ENCODE assay signal across 7 cellular contexts in the genomic region with DNA sequence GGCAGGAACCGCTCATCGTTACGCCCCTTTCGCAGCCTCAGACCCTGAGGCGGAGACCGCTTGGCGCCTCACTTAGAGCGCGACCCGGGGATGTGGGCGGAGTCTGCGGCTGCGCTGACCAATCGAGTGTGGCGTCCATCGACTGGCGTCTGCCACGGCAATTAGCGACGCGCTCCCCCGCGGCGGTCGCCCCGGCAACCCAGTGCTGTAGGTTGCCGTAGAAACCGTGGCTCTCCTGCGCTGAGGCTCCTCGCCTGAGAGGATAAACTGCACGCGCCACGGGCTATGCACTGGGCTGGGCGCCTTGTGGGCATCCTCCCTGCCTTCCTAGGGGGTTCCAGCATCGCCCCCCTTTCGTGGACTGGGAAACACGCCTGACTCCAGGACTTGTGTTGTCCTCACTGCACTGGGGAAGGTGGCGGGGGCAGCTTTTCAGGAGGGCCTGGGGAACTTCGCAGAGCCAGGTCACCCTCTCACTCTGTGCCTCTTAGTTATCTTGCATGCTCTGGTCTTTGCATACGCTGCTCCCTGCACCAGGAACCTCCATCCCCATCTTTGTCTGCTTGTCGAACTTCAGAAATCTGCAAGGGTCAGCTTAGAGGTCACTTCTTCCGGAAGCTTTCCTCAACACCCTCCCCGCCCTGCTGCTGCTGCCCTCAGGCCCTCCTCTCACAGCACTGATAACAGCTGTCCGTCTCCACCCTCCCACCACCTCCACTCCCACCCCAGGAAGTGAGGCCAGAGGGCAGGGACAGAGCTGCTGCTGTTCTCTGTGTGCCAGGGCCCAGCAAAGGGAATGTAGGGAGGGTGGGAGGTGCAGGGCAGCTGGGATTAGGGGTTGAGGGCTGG.
DNase-seq lines count a peak whose midpoint lies in the region; ATAC-seq lines count a peak whose summit lies in the region.

No MANE protein-coding gene starts in this region.

- peak; percentile 88 for DNase-seq in NCI-H2196 (lab: John Stamatoyannopoulos, UW; ENCODE audit: unreplicated experiment)
- peak; percentile 58 for DNase-seq in activated CD4-positive, CD25-positive, alpha-beta regulatory T cell treated with anti-CD3 and anti-CD28 coated beads, Interleukin-2, amount 50 U/mL, for 16 hours (ENCODE audit: low read depth, low spot score)
- peak; percentile 84 for DNase-seq in central memory CD4-positive, alpha-beta T cell
- peak; percentile 98 for DNase-seq in islet precursor cell
- peak; percentile 63 to 87 for DNase-seq in stimulated activated CD4-positive, alpha-beta T cell treated with anti-CD3 and anti-CD28 coated beads, Interleukin-12 subunit alpha, Interleukin-12 subunit beta, amount 100 ng/mL, for 24 hours (ENCODE audit: low read depth in 2 of 2)

- ATAC-seq in GM18519 (IDR thresholded peaks at IDR 0.05; ENCODE audit: low FRiP score, unreplicated experiment) (peak; percentile 82), HG03097 (IDR thresholded peaks at IDR 0.05; ENCODE audit: low FRiP score, unreplicated experiment) (peak; percentile 47)

Comparison
In these comparisons a context has a peak if more than half of its experiments do, and no peak if none do; other contexts are left out.
1. Peak in every context shown above with its lines: DNase-seq and ATAC-seq.